Comparison of ENCODE assay signal across 21 cellular contexts in genomic region chr16:72149676-72150464, GRCh38. TPM values are rescaled to one million over a fixed set of nuclear protein-coding genes. Genes with fewer than 3 reads are reported as not detected.
A peak's percentile ranks its signal among the peaks of the same experiment; 100 is the strongest.
DNase-seq lines count a peak whose midpoint lies in the region; ATAC-seq, FAIRE-seq and TF ChIP-seq lines count a peak whose summit lies in the region.
"Had no signal": no experiment of that assay in that cellular context is flagged by ENCODE, and none has a peak within 500 bp of the region (broad histone marks: within the 10 kb centered on the region; RNA-seq: fewer than 3 reads in every experiment).

No MANE protein-coding gene starts in this region.

- H3K4me3 Mint-ChIP-seq in endothelial cell (ENCODE audit: unreplicated experiment): no peak overlapping the region

- H3K9ac ChIP-seq in MM.1S (ENCODE audit: low read length): no peak overlapping the region
- H3K9ac ChIP-seq in K562 (ENCODE audit: insufficient read depth in 1 of 2, low read depth in 2 of 2, low read length in 2 of 2): no peak overlapping the region

- no peaks in the 10 kb centered on the region for H3K9me3 Mint-ChIP-seq in endothelial cell (ENCODE audit: unreplicated experiment)

- no peak for TF ChIP-seq EP300 in K562 (IDR thresholded peaks at IDR 0.05; ENCODE audit: low read length)

- FAIRE-seq in K562 (lab: Jason Lieb, UNC): no peak
- FAIRE-seq: astrocyte, GM19239, small intestine had no signal

- H3K27ac ChIP-seq in MM.1S (ENCODE audit: low read length) (no peak overlapping the region), K562 (ENCODE audit: extremely low read depth, low read depth, low read length) (no peak overlapping the region), lower lobe of right lung (no peak overlapping the region)
- H3K27ac ChIP-seq: colonic mucosa, stomach, VCaP had no signal

- no peak overlapping the region for H3K4me3 ChIP-seq in MM.1S (ENCODE audit: low read length)
- no peak overlapping the region for H3K4me3 ChIP-seq in K562
- no peak overlapping the region for H3K4me3 ChIP-seq in mucosa of descending colon
- H3K4me3 ChIP-seq in lower lobe of right lung: no peak overlapping the region
- H3K4me3 ChIP-seq: colonic mucosa, stomach had no signal

- H3K4me2 ChIP-seq in MM.1S (ENCODE audit: low read depth, low read length): peak overlapping the region; percentile 20
- H3K4me2 ChIP-seq in K562 (ENCODE audit: insufficient read depth, low read length): no peak overlapping the region

- H3K27me3 ChIP-seq in MM.1S (replicated peaks; ENCODE audit: insufficient read depth, low read length): no peaks in the 10 kb centered on the region
- no peaks in the 10 kb centered on the region; a peak in 1 of 5 replicates for H3K27me3 ChIP-seq in K562 (ENCODE audit: control insufficient read depth in 2 of 2, insufficient read depth in 2 of 2, low read length in 2 of 2)
- H3K27me3 ChIP-seq in lower lobe of right lung (ENCODE audit: low read depth): no peaks in the 10 kb centered on the region
- H3K27me3 ChIP-seq: colonic mucosa, stomach had no signal

- H3K27me3 Mint-ChIP-seq in endothelial cell (ENCODE audit: unreplicated experiment): peaks cover under 1% of the 10 kb centered on the region

- TF ChIP-seq CTCF in MM.1S (IDR thresholded peaks at IDR 0.05; ENCODE audit: low read length) (peak; percentile 12; the same call in 1 of the 2 replicates), K562 (IDR thresholded peaks at IDR 0.05 in 2 of 3, conservative IDR thresholded peaks at IDR 0.05 in 1 of 3; ENCODE audit: insufficient read depth in 2 of 3, low read depth in 1 of 3, low read length in 3 of 3) (peak; percentile 45 to 48 (median 46); a peak in 5 of 6 replicates), endothelial cell (IDR thresholded peaks at IDR 0.05; ENCODE audit: unreplicated experiment) (no peak), mucosa of descending colon (IDR thresholded peaks at IDR 0.05) (no peak), lower lobe of right lung (IDR thresholded peaks at IDR 0.05) (no peak)

- H3K4me1 ChIP-seq in MM.1S (ENCODE audit: low read length) (peaks cover 12% of the 10 kb centered on the region), K562 (replicated peaks in 1 of 2; ENCODE audit: control insufficient read depth in 2 of 2, insufficient read depth in 2 of 2, low read length in 2 of 2) (no peaks in the 10 kb centered on the region; a peak in 1 of 5 replicates), mucosa of descending colon (ENCODE audit: low read depth) (no peaks in the 10 kb centered on the region), lower lobe of right lung (no peaks in the 10 kb centered on the region)
- H3K4me1 ChIP-seq: colonic mucosa, stomach had no signal

- WGBS in K562 (ENCODE audit: insufficient coverage, low coverage, missing lambda C conversion rate): 3% methylated on average over 8 of the region's 8 CpGs

- no peaks in the 10 kb centered on the region for H3K9me2 ChIP-seq in MM.1S (replicated peaks; ENCODE audit: insufficient read depth, low read length)

- H4K20me1 ChIP-seq in MM.1S (ENCODE audit: insufficient read depth, low read length) (no peaks in the 10 kb centered on the region), K562 (replicated peaks; ENCODE audit: control insufficient read depth, insufficient read depth, low read length) (peaks cover 5% of the 10 kb centered on the region; the same call in 1 of the 2 replicates)

- H3K36me3 ChIP-seq in MM.1S (replicated peaks; ENCODE audit: insufficient read depth, low read length) (no peaks in the 10 kb centered on the region), K562 (ENCODE audit: control insufficient read depth, insufficient read depth, low read length) (no peaks in the 10 kb centered on the region), mucosa of descending colon (ENCODE audit: low read depth) (no peaks in the 10 kb centered on the region), lower lobe of right lung (no peaks in the 10 kb centered on the region)
- H3K36me3 ChIP-seq: colonic mucosa, stomach had no signal

- TF ChIP-seq RAD21 in K562 (CRISPR knock-in tag; conservative IDR thresholded peaks at IDR 0.05 in 1 of 2, IDR thresholded peaks at IDR 0.05 in 1 of 2): peak in 1 of 2 experiments; percentile 59; a peak in 2 of 4 replicates

- in situ Hi-C loops in K562 (cut with MboI): no loop called here

- H2AFZ ChIP-seq in MM.1S (ENCODE audit: low read length): no peak overlapping the region
- no peak overlapping the region for H2AFZ ChIP-seq in K562 (ENCODE audit: low read depth, low read length)

- H3F3A ChIP-seq in MM.1S (ENCODE audit: insufficient read depth, low read length): no peaks in the 10 kb centered on the region

- no peaks in the 10 kb centered on the region for H3K9me1 ChIP-seq in K562 (ENCODE audit: control insufficient read depth, insufficient read depth, low read length)

- no peaks in the 10 kb centered on the region for H3K4me1 Mint-ChIP-seq in endothelial cell (ENCODE audit: unreplicated experiment)

- H3K79me2 ChIP-seq in MM.1S (ENCODE audit: low read length) (no peaks in the 10 kb centered on the region), K562 (ENCODE audit: control insufficient read depth, insufficient read depth, low read length) (no peaks in the 10 kb centered on the region)

- CTCF ChIA-PET in K562 (lab: Yijun Ruan, JAX; ENCODE audit: low intra/inter-chr PET ratio): no interaction called here

- POLR2A ChIA-PET in K562 (lab: Yijun Ruan, JAX): interaction anchor here (0.6 to 1.6 kb wide), 6 partner anchors 9 to 82 kb away, joined by 3 to 5 read pairs (median 4); no protein-coding TSS in a partner anchor

- ATAC-seq in K562: peak; percentile 70
- ATAC-seq in mucosa of descending colon: no peak
- ATAC-seq in lower lobe of right lung: no peak

- no TSS peak for BruUV-seq in K562 (replicated peaks; lab: Mats Ljungman, UMichigan)

- DNase-seq in A172 (ENCODE audit: low spot score): peak; percentile 22
- peak; percentile 69 for DNase-seq in ELF-1 (ENCODE audit: low read depth, low spot score)
- DNase-seq in MM.1S: peak; percentile 14
- peak in 2 of 4 experiments; percentile 24 to 25 for DNase-seq in K562 (ENCODE audit: extremely low read depth in 1 of 4, low spot score in 3 of 4)
- DNase-seq in NCI-H524 treated with DMSO at 0.1 percent for 48 hours (lab: John Stamatoyannopoulos, UW): no peak
- no peak for DNase-seq in endothelial cell (ENCODE audit: low spot score)
- no peak for DNase-seq in mucosa of descending colon
- DNase-seq in lower lobe of right lung: no peak
- DNase-seq: activated CD8-positive, alpha-beta memory T cell treated with anti-CD3 and anti-CD28 coated beads for 24 hours; activated gamma-delta T cell treated with Interleukin-2 at 50 U/mL for 16 hours; colonic mucosa; erythroblast; KG1; NCI-H187; NCI-H69; small intestine; stomach had no signal

- H3K27ac Mint-ChIP-seq in endothelial cell (ENCODE audit: unreplicated experiment): no peak overlapping the region

- no peaks in the 10 kb centered on the region for H3K36me3 Mint-ChIP-seq in endothelial cell (ENCODE audit: low read depth, unreplicated experiment)

- no peak for TF ChIP-seq POLR2A in K562 (conservative IDR thresholded peaks at IDR 0.05)

- intact Hi-C loops in K562 (cut with micrococcal nuclease): loop anchor here (2.0 to 10.0 kb wide), 2 partner anchors 25 to 85 kb away; partner anchors contain the start of gene HPR
- intact Hi-C loops in mucosa of descending colon (cut with DNase I, micrococcal nuclease): no loop called here
- intact Hi-C loops in lower lobe of right lung (cut with DNase I): no loop called here

- H3K9me3 ChIP-seq in MM.1S (replicated peaks; ENCODE audit: insufficient read depth, low read length) (no peaks in the 10 kb centered on the region), K562 (replicated peaks; ENCODE audit: control insufficient read depth, insufficient read depth, low read depth, low read length) (no peaks in the 10 kb centered on the region), mucosa of descending colon (peaks cover 2% of the 10 kb centered on the region), lower lobe of right lung (no peaks in the 10 kb centered on the region)
- H3K9me3 ChIP-seq: colonic mucosa, stomach had no signal

RNA-seq across cellular contexts. Expression of gene PMFBP1, which starts 22.1 kb away (rescaled TPM):
- total RNA-seq in A172 (2014; rRNA removed; shearing (Covaris generic)): 1.7 and 1.8 TPM in 2 replicates
- 0.32 and 0.67 TPM in 2 replicates for total RNA-seq in K562 (2011; cell fraction: chromatin; rRNA removed; ENCODE audit: low replicate concordance)
- total RNA-seq in K562 (2011; cell fraction: nucleolus; rRNA removed): 0.26 and 0.33 TPM in 2 replicates
- total RNA-seq in K562 (2011; cell fraction: nucleoplasm; rRNA removed): 0.15 and 0.53 TPM in 2 replicates
- total RNA-seq in K562 (2014; rRNA removed) (0.68 and 0.78 TPM in 2 replicates), K562 (2014; rRNA removed; fragmentation: Illumina TruSeq; extraction: Trizol) (0.64 and 0.91 TPM in 2 replicates), K562 (2015; rRNA removed; fragmentation: Illumina TruSeq; extraction: Trizol) (0.34 and 0.72 TPM in 2 replicates), K562 (2021) (0.27 and 0.47 TPM in 2 replicates), endothelial cell (ENCODE audit: unreplicated experiment) (0.38 TPM), mucosa of descending colon (1 to 10 TPM; 3.6 to 9.7 (median 7.2) TPM), lower lobe of right lung (0.62 TPM)
- polyA plus RNA-seq in K562 (2011; rRNA removed) (0.13 and 0.20 TPM in 2 replicates), K562 (2014; fragmentation: Illumina TruSeq; extraction: Trizol) (0.21 and 0.64 TPM in 2 replicates), K562 (2014; fragmentation: Nextera tagmentation; extraction: Ambion mirVana) (under 1 TPM; 0.15 to 0.41 TPM), K562 (2014; rRNA removed) (0.18 and 0.29 TPM in 2 replicates)
- 0.09 TPM in 1 of 2 replicates, not detected in the other for polyA plus RNA-seq in K562 (2011; cell fraction: cytosol; rRNA removed)
- polyA plus RNA-seq in K562 (2011; cell fraction: nucleus; rRNA removed): 0.41 and 0.87 TPM in 2 replicates
- polyA plus RNA-seq in K562 (2012): 0.59 and 2.5 TPM in 2 replicates
- polyA minus RNA-seq in K562 (2011; rRNA and poly(A)+ RNA removed): 0.95 and 1.5 TPM in 2 replicates
- polyA minus RNA-seq in K562 (2011; cell fraction: cytosol; rRNA and poly(A)+ RNA removed): not detected in 2 replicates
- 0.40 and 0.89 TPM in 2 replicates for polyA minus RNA-seq in K562 (2011; cell fraction: nucleus; rRNA and poly(A)+ RNA removed)
- total RNA-seq: kidney epithelial cell had no signal

RNA-seq across cellular contexts. Expression of gene DHX38, which starts 56.2 kb away (rescaled TPM):
- 42.1 and 47.2 TPM in 2 replicates for total RNA-seq in A172 (2014; rRNA removed; shearing (Covaris generic))
- 206 and 282 TPM in 2 replicates for total RNA-seq in K562 (2011; cell fraction: chromatin; rRNA removed; ENCODE audit: low replicate concordance)
- total RNA-seq in K562 (2011; cell fraction: nucleolus; rRNA removed): 127 and 144 TPM in 2 replicates
- total RNA-seq in K562 (2011; cell fraction: nucleoplasm; rRNA removed): 116 and 134 TPM in 2 replicates
- total RNA-seq in K562 (2014; rRNA removed) (60.2 and 63.7 TPM in 2 replicates), K562 (2014; rRNA removed; fragmentation: Illumina TruSeq; extraction: Trizol) (30.1 and 32.8 TPM in 2 replicates), K562 (2015; rRNA removed; fragmentation: Illumina TruSeq; extraction: Trizol) (39.6 and 43.5 TPM in 2 replicates), K562 (2021) (54.8 and 76.8 TPM in 2 replicates), endothelial cell (ENCODE audit: unreplicated experiment) (84.6 TPM), mucosa of descending colon (10 to 100 TPM; 56.0 to 75.9 (median 62.7) TPM), lower lobe of right lung (52.5 TPM)
- polyA plus RNA-seq in K562 (2011; rRNA removed) (31.2 and 45.2 TPM in 2 replicates), K562 (2014; fragmentation: Illumina TruSeq; extraction: Trizol) (40.8 and 45.3 TPM in 2 replicates), K562 (2014; fragmentation: Nextera tagmentation; extraction: Ambion mirVana) (1 to 10 TPM; 2.8 to 4.6 TPM), K562 (2014; rRNA removed) (43.3 and 60.5 TPM in 2 replicates)
- polyA plus RNA-seq in K562 (2011; cell fraction: cytosol; rRNA removed): 38.9 and 39.4 TPM in 2 replicates
- 221 and 229 TPM in 2 replicates for polyA plus RNA-seq in K562 (2011; cell fraction: nucleus; rRNA removed)
- polyA plus RNA-seq in K562 (2012): 53.2 and 74.0 TPM in 2 replicates
- polyA minus RNA-seq in K562 (2011; rRNA and poly(A)+ RNA removed): 66.8 and 81.1 TPM in 2 replicates
- 46.6 and 58.3 TPM in 2 replicates for polyA minus RNA-seq in K562 (2011; cell fraction: cytosol; rRNA and poly(A)+ RNA removed)
- 57.4 and 69.6 TPM in 2 replicates for polyA minus RNA-seq in K562 (2011; cell fraction: nucleus; rRNA and poly(A)+ RNA removed)

RNA-seq across cellular contexts. Expression of gene TXNL4B, which starts 56.5 kb away (rescaled TPM):
- 9.2 and 12.0 TPM in 2 replicates for total RNA-seq in A172 (2014; rRNA removed; shearing (Covaris generic))
- total RNA-seq in K562 (2011; cell fraction: chromatin; rRNA removed; ENCODE audit: low replicate concordance): 23.5 and 42.9 TPM in 2 replicates
- total RNA-seq in K562 (2011; cell fraction: nucleolus; rRNA removed): 14.0 and 14.7 TPM in 2 replicates
- total RNA-seq in K562 (2011; cell fraction: nucleoplasm; rRNA removed): 18.0 and 21.7 TPM in 2 replicates
- total RNA-seq in K562 (2014; rRNA removed): 11.9 and 14.6 TPM in 2 replicates
- total RNA-seq in K562 (2014; rRNA removed; fragmentation: Illumina TruSeq; extraction: Trizol): 22.9 and 24.0 TPM in 2 replicates
- 14.4 and 15.9 TPM in 2 replicates for total RNA-seq in K562 (2015; rRNA removed; fragmentation: Illumina TruSeq; extraction: Trizol)
- 19.9 and 21.5 TPM in 2 replicates for total RNA-seq in K562 (2021)
- polyA plus RNA-seq in K562 (2011; rRNA removed): 25.7 and 38.0 TPM in 2 replicates
- polyA plus RNA-seq in K562 (2011; cell fraction: cytosol; rRNA removed): 15.0 and 22.2 TPM in 2 replicates
- polyA plus RNA-seq in K562 (2011; cell fraction: nucleus; rRNA removed): 11.2 and 12.1 TPM in 2 replicates
- 12.0 and 15.4 TPM in 2 replicates for polyA plus RNA-seq in K562 (2012)
- polyA plus RNA-seq in K562 (2014; fragmentation: Illumina TruSeq; extraction: Trizol): 20.0 and 23.3 TPM in 2 replicates
- 10 to 100 TPM; 22.3 to 26.9 TPM for polyA plus RNA-seq in K562 (2014; fragmentation: Nextera tagmentation; extraction: Ambion mirVana)
- 19.9 and 21.9 TPM in 2 replicates for polyA plus RNA-seq in K562 (2014; rRNA removed)
- polyA minus RNA-seq in K562 (2011; rRNA and poly(A)+ RNA removed): 20.4 and 23.6 TPM in 2 replicates
- 8.6 and 12.0 TPM in 2 replicates for polyA minus RNA-seq in K562 (2011; cell fraction: cytosol; rRNA and poly(A)+ RNA removed)
- polyA minus RNA-seq in K562 (2011; cell fraction: nucleus; rRNA and poly(A)+ RNA removed): 8.8 and 17.0 TPM in 2 replicates
- 10.9 TPM for total RNA-seq in endothelial cell (ENCODE audit: unreplicated experiment)
- 10 to 100 TPM in 2 of 3 donors, 1 to 10 TPM in 1; 9.8 to 14.5 (median 12.0) TPM for total RNA-seq in mucosa of descending colon
- 14.4 TPM for total RNA-seq in lower lobe of right lung

Comparison
In these comparisons a context has a peak if more than half of its experiments do, and no peak if none do; other contexts are left out.
1. DNase-seq: peak in A172 (single experiment), ELF-1 (single experiment) and MM.1S (single experiment); none in NCI-H524 treated with DMSO at 0.1 percent for 48 hours (single experiment), endothelial cell (single experiment), mucosa of descending colon (0 of 3) and lower lobe of right lung (single experiment).
2. CTCF ChIP-seq: peak in MM.1S (single experiment) and K562 (3 of 3); none in endothelial cell (single experiment), mucosa of descending colon (single experiment) and lower lobe of right lung (single experiment).